Comparison of ENCODE assay signal across 11 cellular contexts in genomic region chr2:189933041-189933440, GRCh38.
DNase-seq lines count a peak whose midpoint lies in the region; ATAC-seq and TF ChIP-seq lines count a peak whose summit lies in the region.
"Had no signal": no experiment of that assay in that cellular context is flagged by ENCODE, and none has a peak within 500 bp of the region (broad histone marks: within the 10 kb centered on the region; RNA-seq: fewer than 3 reads in every experiment).

No MANE protein-coding gene starts in this region.

- no peaks in the 10 kb centered on the region for H3K4me1 ChIP-seq in OCI-LY7 (ENCODE audit: insufficient read depth, low read length, poor library complexity, severe bottlenecking)

- H3K79me2 ChIP-seq in OCI-LY7 (ENCODE audit: insufficient read depth, low read depth, low read length), result no peaks in the 10 kb centered on the region

- ATAC-seq in GM18870 (IDR thresholded peaks at IDR 0.05; ENCODE audit: unreplicated experiment) (peak; percentile 98), GM21717 (IDR thresholded peaks at IDR 0.05; ENCODE audit: unreplicated experiment) (peak; percentile 98), HG03159 (IDR thresholded peaks at IDR 0.05; ENCODE audit: unreplicated experiment) (peak; percentile 86)

- H4K20me1 ChIP-seq in OCI-LY7 (ENCODE audit: insufficient read depth, low read length), result no peaks in the 10 kb centered on the region

- no peaks in the 10 kb centered on the region for H3K9me3 ChIP-seq in OCI-LY7 (ENCODE audit: low read length)

- DNase-seq in fibroblast of peridontal ligament (ENCODE audit: extremely low read depth) (peak; percentile 14), NCI-H524 (lab: John Stamatoyannopoulos, UW) (no peak), GOT3 (lab: John Stamatoyannopoulos, UW) (no peak), hypothalamus (lab: John Stamatoyannopoulos, UW) (no peak), OCI-LY7 (ENCODE audit: low spot score) (no peak)
- DNase-seq: DMS 273 treated with DMSO at 0.1 percent for 48 hours, glutamatergic neuron, mesendoderm had no signal

- no peak for TF ChIP-seq CTCF in OCI-LY7 (conservative IDR thresholded peaks at IDR 0.05; ENCODE audit: low read length)

- intact Hi-C loops in OCI-LY7 (cut with micrococcal nuclease; ENCODE audit: unreplicated experiment), result no loop called here

- no peak overlapping the region for H3K4me2 ChIP-seq in OCI-LY7 (ENCODE audit: low read length)

- H3K27ac ChIP-seq in OCI-LY7 (ENCODE audit: low read depth, low read length, poor library complexity, severe bottlenecking), result no peak overlapping the region

- POLR2A ChIA-PET in OCI-LY7 (lab: Charles Lee), result interaction anchor here (1.0 kb wide), 1 partner anchor 34 kb away, joined by 3 read pairs; no protein-coding TSS in a partner anchor

- no peak overlapping the region for H3K4me3 ChIP-seq in OCI-LY7 (ENCODE audit: low read depth, low read length, poor library complexity, severe bottlenecking)

- H2AFZ ChIP-seq in OCI-LY7 (ENCODE audit: low read length), result no peak overlapping the region

- no TSS peak for BruUV-seq in OCI-LY7 (replicated peaks; lab: Mats Ljungman, UMichigan)

- H3K36me3 ChIP-seq in OCI-LY7 (ENCODE audit: insufficient read depth, low read length), result no peaks in the 10 kb centered on the region

- CTCF ChIA-PET in OCI-LY7 (lab: Charles Lee; ENCODE audit: unreplicated experiment), result no interaction called here

- no peaks in the 10 kb centered on the region for H3K9me2 ChIP-seq in OCI-LY7 (ENCODE audit: insufficient read depth, low read length)
